ENCODE assay signal across 1 cellular context in genomic region chr6:1609662-1610496, GRCh38.
TF ChIP-seq lines count a peak whose summit lies in the region.

Gene FOXC1 (plus strand): TSS chr6:1609915. CDS start chr6:1610446, 531 bp downstream.

TF ChIP-seq in HepG2, 621 proteins besides CTCF, POLR2A, EP300 and RAD21 (continued from another document and continues in another):
- TF ChIP-seq GPBP1L1 (CRISPR knock-in tag; IDR thresholded peaks at IDR 0.05) (no peak), NBN (conservative IDR thresholded peaks at IDR 0.05) (no peak), SOX13 (IDR thresholded peaks at IDR 0.05) (no peak), SOX13 (CRISPR knock-in tag; conservative IDR thresholded peaks at IDR 0.05 in 1 of 2, IDR thresholded peaks at IDR 0.05 in 1 of 2) (no peak), ZNF547 (CRISPR knock-in tag; IDR thresholded peaks at IDR 0.05) (no peak), HNF1A (IDR thresholded peaks at IDR 0.05; ENCODE audit: low read depth) (no peak), HNF1A (CRISPR knock-in tag; IDR thresholded peaks at IDR 0.05; ENCODE audit: borderline replicate concordance) (no peak), ZNF800 (CRISPR knock-in tag; IDR thresholded peaks at IDR 0.05) (peak; percentile 75; the same call in 1 of the 2 replicates), ZNF841 (CRISPR knock-in tag; IDR thresholded peaks at IDR 0.05; ENCODE audit: borderline replicate concordance) (no peak), HINFP (CRISPR knock-in tag; IDR thresholded peaks at IDR 0.05; ENCODE audit: low read depth) (no peak), THAP11 (CRISPR knock-in tag; IDR thresholded peaks at IDR 0.05) (no peak), ZNF10 (CRISPR knock-in tag; IDR thresholded peaks at IDR 0.05; ENCODE audit: borderline replicate concordance, low read depth) (no peak), HNRNPLL (IDR thresholded peaks at IDR 0.05; ENCODE audit: low read depth, low read length, poor library complexity, severe bottlenecking) (peak; percentile 99), ZNF772 (CRISPR knock-in tag; IDR thresholded peaks at IDR 0.05) (no peak; the same call in 1 of the 2 replicates), REPIN1 (CRISPR knock-in tag; IDR thresholded peaks at IDR 0.05; ENCODE audit: borderline replicate concordance, low read depth) (0 out of 2 replicates have a peak, but pooled peaks have one; percentile 65), MED13 (CRISPR knock-in tag; IDR thresholded peaks at IDR 0.05) (no peak), ISL2 (CRISPR knock-in tag; IDR thresholded peaks at IDR 0.05) (no peak), ZBTB7A (CRISPR knock-in tag; IDR thresholded peaks at IDR 0.05) (no peak), ZNF143 (CRISPR knock-in tag; IDR thresholded peaks at IDR 0.05) (no peak), NFYC (CRISPR knock-in tag; IDR thresholded peaks at IDR 0.05) (peak; percentile 69), PHF20 (CRISPR knock-in tag; IDR thresholded peaks at IDR 0.05) (peak; percentile 36; the same call in 1 of the 2 replicates), TRIM24 (CRISPR knock-in tag; IDR thresholded peaks at IDR 0.05) (no peak), ZNF737 (CRISPR knock-in tag; IDR thresholded peaks at IDR 0.05; ENCODE audit: borderline replicate concordance) (no peak), NR2F2 (IDR thresholded peaks at IDR 0.05; ENCODE audit: borderline replicate concordance, low read depth) (no peak), KMT2A (CRISPR knock-in tag; IDR thresholded peaks at IDR 0.05) (0 out of 2 replicates have a peak, but pooled peaks have one; percentile 21), FOXA3 (CRISPR knock-in tag; IDR thresholded peaks at IDR 0.05) (no peak), PITX1 (CRISPR knock-in tag; IDR thresholded peaks at IDR 0.05) (no peak), CBFB (CRISPR knock-in tag; IDR thresholded peaks at IDR 0.05) (0 out of 2 replicates have a peak, but pooled peaks have one; percentile 5), ZNF142 (CRISPR knock-in tag; IDR thresholded peaks at IDR 0.05) (0 out of 2 replicates have a peak, but pooled peaks have one; percentile 28), KAT8 (CRISPR knock-in tag; IDR thresholded peaks at IDR 0.05) (0 out of 2 replicates have a peak, but pooled peaks have one; percentile 25), ERF (CRISPR knock-in tag; IDR thresholded peaks at IDR 0.05) (0 out of 2 replicates have a peak, but pooled peaks have one; percentile 31), ZNF33A (CRISPR knock-in tag; IDR thresholded peaks at IDR 0.05; ENCODE audit: borderline replicate concordance) (no peak), ZNF777 (CRISPR knock-in tag; IDR thresholded peaks at IDR 0.05) (no peak; the same call in none of the 2 replicates), RFX1 (IDR thresholded peaks at IDR 0.05) (no peak), PHF8 (CRISPR knock-in tag; IDR thresholded peaks at IDR 0.05) (no peak; the same call in 1 of the 2 replicates), PCBP2 (optimal IDR thresholded peaks at IDR 0.05; ENCODE audit: low read depth, low read length, poor library complexity, severe bottlenecking) (no peak), ZNF441 (CRISPR knock-in tag; IDR thresholded peaks at IDR 0.05; ENCODE audit: borderline replicate concordance) (0 out of 2 replicates have a peak, but pooled peaks have one; percentile 42), ZNF574 (CRISPR knock-in tag; IDR thresholded peaks at IDR 0.05) (peak; percentile 23; the same call in 1 of the 2 replicates), ZBED4 (CRISPR knock-in tag; IDR thresholded peaks at IDR 0.05; ENCODE audit: borderline replicate concordance) (no peak; the same call in 1 of the 2 replicates), CBX2 (IDR thresholded peaks at IDR 0.05; ENCODE audit: low read depth, low read length) (no peak), CBX2 (CRISPR knock-in tag; IDR thresholded peaks at IDR 0.05; ENCODE audit: low read depth) (no peak)
